In the genomic region with DNA sequence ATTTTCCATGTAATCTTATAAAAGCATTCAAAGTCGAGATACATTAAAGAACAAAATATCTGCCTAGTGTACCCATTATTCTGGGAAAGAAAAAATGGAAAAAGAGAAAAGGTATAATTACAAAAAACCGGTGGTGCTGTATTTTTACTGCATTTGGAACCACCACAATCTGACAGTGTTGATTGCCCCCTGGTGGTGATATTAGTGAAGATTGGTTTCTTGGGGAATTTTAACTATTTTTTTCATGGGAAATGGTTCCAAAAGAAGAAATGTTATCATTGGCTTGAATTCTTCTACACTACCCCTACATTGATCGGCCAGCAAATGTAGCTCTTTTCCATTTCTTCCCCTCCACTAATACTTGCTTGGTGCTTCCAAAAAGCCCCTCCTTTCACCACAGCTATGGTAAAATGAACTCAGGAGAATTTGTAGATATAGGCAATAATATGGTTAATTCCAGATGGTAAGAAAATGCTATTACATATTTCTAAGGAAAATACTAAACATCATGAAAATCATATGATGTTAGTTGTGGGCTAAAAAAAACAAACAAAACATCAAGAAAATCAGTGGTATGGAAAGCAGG, we compare ENCODE assay signal across 8 cellular contexts. TPM values are rescaled to one million over a fixed set of nuclear protein-coding genes. Genes with fewer than 3 reads are reported as not detected.
DNase-seq lines count a peak whose midpoint lies in the region; ATAC-seq, FAIRE-seq and TF ChIP-seq lines count a peak whose summit lies in the region.

No MANE protein-coding gene starts in this region.

- H3K9ac ChIP-seq in H1 (replicated peaks in 1 of 4; ENCODE audit: extremely low read depth in 1 of 4, low read depth in 3 of 4, low read length in 3 of 4) (no peak overlapping the region), neural cell (ENCODE audit: low read length) (no peak overlapping the region)

- CTCF ChIA-PET in CD4-positive, alpha-beta memory T cell (lab: Charles Lee; ENCODE audit: partially characterized antibody): interaction anchor here (0.9 kb wide), 1 partner anchor 43 kb away, joined by 3 read pairs; no protein-coding TSS in a partner anchor
- CTCF ChIA-PET in H1 (lab: Charles Lee; ENCODE audit: partially characterized antibody): interaction anchor here (0.8 to 1.9 kb wide), 5 partner anchors 71 to 1044 kb away, joined by 3 to 7 read pairs (median 3); no protein-coding TSS in a partner anchor

- H3K27me3 ChIP-seq in CD4-positive, alpha-beta memory T cell (ENCODE audit: insufficient read depth, low read length): no peaks in the 10 kb centered on the region
- H3K27me3 ChIP-seq in H1 (replicated peaks in 1 of 4; ENCODE audit: control insufficient read depth in 3 of 4, extremely low read depth in 1 of 4, insufficient read depth in 3 of 4, low read length in 3 of 4) (no peaks in the 10 kb centered on the region), neural cell (ENCODE audit: insufficient read depth, low read depth, low read length) (no peaks in the 10 kb centered on the region)

- H2AFZ ChIP-seq in H1 (ENCODE audit: low read length) (no peak overlapping the region), neural cell (ENCODE audit: low read depth, low read length) (no peak overlapping the region)

- TF ChIP-seq EP300 in H1 (IDR thresholded peaks at IDR 0.05; ENCODE audit: borderline replicate concordance in 1 of 2, low read depth in 2 of 2, low read length in 2 of 2) (no peak), neural cell (conservative IDR thresholded peaks at IDR 0.05; ENCODE audit: poor library complexity, severe bottlenecking) (no peak)

- no peak for TF ChIP-seq POLR2A in H1 (IDR thresholded peaks at IDR 0.05; ENCODE audit: control extremely low read depth in 1 of 2, low read depth in 2 of 2, low read length in 2 of 2)

- no peaks in the 10 kb centered on the region for H4K20me1 ChIP-seq in H1 (replicated peaks in 1 of 2; ENCODE audit: control insufficient read depth in 1 of 2, insufficient read depth in 2 of 2, low read length in 2 of 2)
- no peaks in the 10 kb centered on the region for H4K20me1 ChIP-seq in neural cell (ENCODE audit: insufficient read depth)

- no peaks in the 10 kb centered on the region for H3K36me3 Mint-ChIP-seq in CD4-positive, alpha-beta memory T cell

- no peak overlapping the region for H3K4ac ChIP-seq in H1 (replicated peaks; ENCODE audit: insufficient read length, low read depth, low read length)

- no peaks in the 10 kb centered on the region for H3K36me3 ChIP-seq in CD4-positive, alpha-beta memory T cell (ENCODE audit: insufficient read depth, low read length)
- H3K36me3 ChIP-seq in H1 (ENCODE audit: control insufficient read depth in 2 of 4, insufficient read depth in 4 of 4, low read length in 3 of 4) (no peaks in the 10 kb centered on the region), neural cell (ENCODE audit: insufficient read depth, low read length) (no peaks in the 10 kb centered on the region)

- ATAC-seq in HG03469 (IDR thresholded peaks at IDR 0.05; ENCODE audit: unreplicated experiment): no peak

- no peak overlapping the region for H3K27ac ChIP-seq in CD4-positive, alpha-beta memory T cell (ENCODE audit: low read depth, low read length)
- H3K27ac ChIP-seq in H1 (ENCODE audit: low read depth, low read length): no peak overlapping the region
- H3K27ac ChIP-seq in neural cell (ENCODE audit: low read length): no peak overlapping the region

- POLR2A ChIA-PET in CD4-positive, alpha-beta memory T cell (lab: Charles Lee; ENCODE audit: partially characterized antibody): no interaction called here
- POLR2A ChIA-PET in H1 (lab: Charles Lee; ENCODE audit: partially characterized antibody): no interaction called here

- no peaks in the 10 kb centered on the region for H3F3A ChIP-seq in neural cell (ENCODE audit: insufficient read depth, low read length, poor library complexity, severe bottlenecking)

- no peaks in the 10 kb centered on the region for H3K23me2 ChIP-seq in H1 (ENCODE audit: low read depth, low read length)

- H3K27ac Mint-ChIP-seq in CD4-positive, alpha-beta memory T cell: no peak overlapping the region

- no peak overlapping the region for H3K4me3 ChIP-seq in CD4-positive, alpha-beta memory T cell (ENCODE audit: low read length in 2 of 2)
- no peak overlapping the region for H3K4me3 ChIP-seq in H1 (ENCODE audit: extremely low read depth in 1 of 4, insufficient read depth in 2 of 4, low read depth in 3 of 4, low read length in 4 of 4)
- H3K4me3 ChIP-seq in neural cell (ENCODE audit: low read length): no peak overlapping the region

- no peak overlapping the region for H3K14ac ChIP-seq in H1 (ENCODE audit: insufficient read length)

- H3K23ac ChIP-seq in H1 (ENCODE audit: insufficient read length): no peak overlapping the region

- no peaks in the 10 kb centered on the region for H3K9me2 ChIP-seq in neural cell (ENCODE audit: insufficient read depth, low read length)

- H3K4me2 ChIP-seq in H1 (ENCODE audit: insufficient read depth in 1 of 2, low read depth in 2 of 2, low read length in 2 of 2) (no peak overlapping the region), neural cell (ENCODE audit: low read length) (no peak overlapping the region)

- H3K9me3 Mint-ChIP-seq in CD4-positive, alpha-beta memory T cell: no peaks in the 10 kb centered on the region

- no peak overlapping the region for H2BK120ac ChIP-seq in H1 (replicated peaks; ENCODE audit: low read depth, low read length)

- FAIRE-seq in GM19239 (lab: Jason Lieb, UNC): peak; percentile 57
- peak; percentile 48 for FAIRE-seq in H1 (lab: Jason Lieb, UNC)

- H3K56ac ChIP-seq in H1 (replicated peaks; ENCODE audit: insufficient read length, low read depth, low read length): no peak overlapping the region

- TF ChIP-seq RAD21 in H1 (IDR thresholded peaks at IDR 0.05 in 1 of 2, conservative IDR thresholded peaks at IDR 0.05 in 1 of 2; ENCODE audit: low read depth in 2 of 2, low read length in 2 of 2) (peak; percentile 81 to 82), neural cell (conservative IDR thresholded peaks at IDR 0.05) (peak; percentile 88)

- H3K4me1 Mint-ChIP-seq in CD4-positive, alpha-beta memory T cell: peaks cover 0 to 4% (median under 1%) of the 10 kb centered on the region in 4 donors

- no peak overlapping the region for H4K8ac ChIP-seq in H1 (ENCODE audit: extremely low read depth, insufficient read depth, low read length)

- WGBS in H1 (ENCODE audit: extremely low coverage in 1 of 2, insufficient coverage in 1 of 2, insufficient read length in 1 of 2, insufficient replicate concordance in 2 of 2, low coverage in 1 of 2, low lambda C conversion rate in 2 of 2, missing lambda C conversion rate in 1 of 2), 2 experiments: 29% methylated on average over 3 of the region's 3 CpGs; no CpG with 5 or more reads in 1 of the 2 experiments

- no peaks in the 10 kb centered on the region for H3K9me3 ChIP-seq in CD4-positive, alpha-beta memory T cell (ENCODE audit: control insufficient read depth in 1 of 2, low read length in 2 of 2)
- H3K9me3 ChIP-seq in H1 (ENCODE audit: insufficient read depth in 2 of 2, low read depth in 1 of 2, low read length in 1 of 2) (no peaks in the 10 kb centered on the region), neural cell (ENCODE audit: low read length) (no peaks in the 10 kb centered on the region)

- H3K79me2 ChIP-seq in H1 (ENCODE audit: control insufficient read depth in 1 of 2, insufficient read depth in 2 of 2, low read length in 2 of 2): no peaks in the 10 kb centered on the region
- H3K79me2 ChIP-seq in neural cell (replicated peaks; ENCODE audit: insufficient read depth, low read length): no peaks in the 10 kb centered on the region

- H3K27me3 Mint-ChIP-seq in CD4-positive, alpha-beta memory T cell: peaks cover 3 to 10% of the 10 kb centered on the region in 2 donors

- intact Hi-C loops in CD4-positive, alpha-beta memory T cell (cut with micrococcal nuclease): no loop called here

- TF ChIP-seq CTCF in H1 (IDR thresholded peaks at IDR 0.05; ENCODE audit: control extremely low read depth in 1 of 3, insufficient read depth in 1 of 3, low read depth in 1 of 3, low read length in 3 of 3) (peak in 2 of 3 experiments; percentile 55 to 60; a peak in 2 of 4 replicates), neural cell (IDR thresholded peaks at IDR 0.05; ENCODE audit: poor library complexity, severe bottlenecking) (peak; percentile 84)

- H3K79me1 ChIP-seq in H1 (ENCODE audit: low read depth, low read length): no peaks in the 10 kb centered on the region

- H2BK20ac ChIP-seq in H1 (ENCODE audit: low read length): no peak overlapping the region

- no peak overlapping the region for H3K4me3 Mint-ChIP-seq in CD4-positive, alpha-beta memory T cell

- H3K18ac ChIP-seq in H1 (ENCODE audit: extremely low read depth, low read length): no peak overlapping the region

- peak in 4 of 5 donors; percentile 19 to 28 (median 26) for DNase-seq in CD4-positive, alpha-beta memory T cell
- no peak for DNase-seq in GM19239 (ENCODE audit: insufficient read length, low spot score)
- peak; percentile 73 for DNase-seq in OCI-M1 (lab: John Stamatoyannopoulos, UW)
- DNase-seq in H1 (ENCODE audit: low read depth in 1 of 2, low spot score in 2 of 2): no peak
- DNase-seq in stimulated activated naive CD4-positive, alpha-beta T cell treated with Interleukin-2 at 50 U/mL for 16 hours (lab: John Stamatoyannopoulos, UW): no peak
- no peak for DNase-seq in mucosa of gallbladder (ENCODE audit: low spot score)

- no peak overlapping the region for H4K5ac ChIP-seq in H1 (ENCODE audit: insufficient read length, low read depth, low read length)

- H2BK15ac ChIP-seq in H1 (ENCODE audit: low read length): no peak overlapping the region

- no peaks in the 10 kb centered on the region for H3K4me1 ChIP-seq in CD4-positive, alpha-beta memory T cell (ENCODE audit: insufficient read depth, low read length)
- no peaks in the 10 kb centered on the region for H3K4me1 ChIP-seq in H1 (replicated peaks in 1 of 4; ENCODE audit: control insufficient read depth in 3 of 4, insufficient read depth in 4 of 4, low read length in 3 of 4)

- H2BK5ac ChIP-seq in H1 (ENCODE audit: low read depth, low read length): no peak overlapping the region

- H2AK5ac ChIP-seq in H1 (ENCODE audit: low read depth, low read length): no peak overlapping the region

- no peak overlapping the region for H4K91ac ChIP-seq in H1 (replicated peaks; ENCODE audit: insufficient read length, low read length)

- no peak overlapping the region for H2BK12ac ChIP-seq in H1 (ENCODE audit: low read depth, low read length)

RNA-seq across cellular contexts. Expression of gene COX18, which starts 50.0 kb away (rescaled TPM):
- 10 to 100 TPM; 14.4 to 14.6 TPM for total RNA-seq in CD4-positive, alpha-beta memory T cell
- polyA plus RNA-seq in CD4-positive, alpha-beta memory T cell: 1 to 10 TPM; 4.4 to 5.3 TPM
- total RNA-seq in H1 (2021; fragmentation: NEBNext Ultra II Directional; extraction: Animal tissue kit (Norgen Biotek cat#: 25700)): 21.3 and 23.0 TPM in 2 replicates
- polyA plus RNA-seq in H1 (2011; rRNA removed) (19.7 and 23.7 TPM in 2 replicates), neural cell (18.5 and 30.2 TPM in 2 replicates)
- 19.8 TPM for polyA plus RNA-seq in H1 (2011; cell fraction: cytosol; rRNA removed)
- polyA plus RNA-seq in H1 (2011; cell fraction: nucleus; rRNA removed): 14.7 TPM
- polyA plus RNA-seq in H1 (2012, experiment 1 of 2): 13.0 to 17.9 TPM (median 14.6 TPM) in 4 replicates
- 13.6 TPM for polyA plus RNA-seq in H1 (2012, experiment 2 of 2)
- 15.0 TPM for polyA plus RNA-seq in H1 (2013, experiment 1 of 2)
- polyA plus RNA-seq in H1 (2013, experiment 2 of 2): 16.8 TPM
- 39.0 and 44.0 TPM in 2 replicates for polyA minus RNA-seq in H1 (2011; rRNA and poly(A)+ RNA removed)
- 18.0 TPM for polyA minus RNA-seq in H1 (2011; cell fraction: cytosol; rRNA and poly(A)+ RNA removed)
- polyA minus RNA-seq in H1 (2011; cell fraction: nucleus; rRNA and poly(A)+ RNA removed): 24.5 TPM
- 30.9 and 38.4 TPM in 2 replicates for polyA minus RNA-seq in neural cell
- 13.8 TPM for total RNA-seq in mucosa of gallbladder

Comparison
In these comparisons a context has a peak if more than half of its experiments do, and no peak if none do; other contexts are left out.
1. DNase-seq: peak in CD4-positive, alpha-beta memory T cell (4 of 5) and OCI-M1 (single experiment); none in GM19239 (single experiment), H1 (0 of 2), stimulated activated naive CD4-positive, alpha-beta T cell treated with Interleukin-2 at 50 U/mL for 16 hours (single experiment) and mucosa of gallbladder (single experiment).